In genomic region chr2:209636066-209636465, GRCh38 we compare ENCODE assay signal across 21 cellular contexts.
A peak's percentile ranks its signal among the peaks of the same experiment; 100 is the strongest.
DNase-seq lines count a peak whose midpoint lies in the region; ATAC-seq and TF ChIP-seq lines count a peak whose summit lies in the region.
"Had no signal": no experiment of that assay in that cellular context is flagged by ENCODE, and none has a peak within 500 bp of the region (broad histone marks: within the 10 kb centered on the region; RNA-seq: fewer than 3 reads in every experiment).

No MANE protein-coding gene starts in this region.

- H3K36me3 ChIP-seq in ACC112 (ENCODE audit: insufficient read depth, low read length): no peaks in the 10 kb centered on the region; the same call in 1 of the 2 replicates
- no peaks in the 10 kb centered on the region for H3K36me3 ChIP-seq in HUES64 (ENCODE audit: insufficient read depth, low read length)
- peaks cover 3% of the 10 kb centered on the region for H3K36me3 ChIP-seq in ectodermal cell (ENCODE audit: control insufficient read depth, insufficient read depth, low read length)
- H3K36me3 ChIP-seq: vagina had no signal

- no peaks in the 10 kb centered on the region for H3K36me3 Mint-ChIP-seq in activated CD8-positive, alpha-beta T cell treated with anti-CD3 and anti-CD28 coated beads, Interleukin-2, amount 10 ng/mL, durations not matched to agents 7 days and 5 days (ENCODE audit: low read depth)

- H3K79me2 ChIP-seq in ACC112 (ENCODE audit: control insufficient read depth, insufficient read depth, low read length, unreplicated experiment): no peaks in the 10 kb centered on the region

- H3K27me3 ChIP-seq in ACC112 (ENCODE audit: insufficient read depth, low read length) (no peaks in the 10 kb centered on the region), HUES64 (ENCODE audit: insufficient read depth, low read length) (no peaks in the 10 kb centered on the region), ectodermal cell (ENCODE audit: control insufficient read depth, insufficient read depth, low read length, poor library complexity, severe bottlenecking) (no peaks in the 10 kb centered on the region)
- H3K27me3 ChIP-seq: vagina had no signal

- 0 out of 2 replicates have a peak overlapping the region, but pooled peaks have one; percentile 1 for H3K9ac ChIP-seq in HUES64 (ENCODE audit: low read depth, low read length)

- TF ChIP-seq CTCF in coronary artery (IDR thresholded peaks at IDR 0.05): no peak

- H3K4me3 Mint-ChIP-seq in activated CD8-positive, alpha-beta T cell treated with anti-CD3 and anti-CD28 coated beads, Interleukin-2, amount 10 ng/mL, durations not matched to agents 7 days and 5 days: no peak overlapping the region
- H3K4me3 Mint-ChIP-seq: central memory CD8-positive, alpha-beta T cell; nephron progenitor cell; T-helper 1 cell treated with Interleukin-12 subunit alpha and Interleukin-12 subunit beta and Interleukin-4 antibody, amounts not matched to agents 30 μg/mL and 1 μg/mL, for 36 hours had no signal

- CTCF ChIA-PET in activated CD8-positive, alpha-beta T cell treated with anti-CD3 and anti-CD28 coated beads, Interleukin-2, amount 10 ng/mL, durations not matched to agents 7 days and 5 days (lab: Charles Lee): no interaction called here

- H3K4me1 Mint-ChIP-seq in activated CD8-positive, alpha-beta T cell treated with anti-CD3 and anti-CD28 coated beads, Interleukin-2, amount 10 ng/mL, durations not matched to agents 7 days and 5 days (ENCODE audit: low read depth): no peaks in the 10 kb centered on the region
- H3K4me1 Mint-ChIP-seq: central memory CD8-positive, alpha-beta T cell; nephron progenitor cell had no signal

- H3K4me3 ChIP-seq in ACC112 (ENCODE audit: low read depth, low read length) (no peak overlapping the region), HUES64 (ENCODE audit: low read length) (no peak overlapping the region), ectodermal cell (ENCODE audit: insufficient read depth, low read depth, low read length) (no peak overlapping the region), coronary artery (no peak overlapping the region)
- H3K4me3 ChIP-seq: PC-9, psoas muscle, vagina had no signal

- H3K9me3 Mint-ChIP-seq in activated CD8-positive, alpha-beta T cell treated with anti-CD3 and anti-CD28 coated beads, Interleukin-2, amount 10 ng/mL, durations not matched to agents 7 days and 5 days (ENCODE audit: insufficient read depth): no peaks in the 10 kb centered on the region
- H3K9me3 Mint-ChIP-seq: central memory CD8-positive, alpha-beta T cell; nephron progenitor cell; T-helper 1 cell treated with Interleukin-12 subunit alpha and Interleukin-12 subunit beta and Interleukin-4 antibody, amounts not matched to agents 30 μg/mL and 1 μg/mL, for 36 hours had no signal

- no peak for ATAC-seq in GM18517 (IDR thresholded peaks at IDR 0.05; ENCODE audit: unreplicated experiment)
- no peak for ATAC-seq in GM18861 (IDR thresholded peaks at IDR 0.05; ENCODE audit: unreplicated experiment)
- no peak for ATAC-seq in activated CD8-positive, alpha-beta T cell treated with anti-CD3 and anti-CD28 coated beads, Interleukin-2, amount 10 ng/mL, durations not matched to agents 7 days and 5 days
- ATAC-seq: psoas muscle had no signal

- H3K27ac ChIP-seq in ACC112 (ENCODE audit: low read depth, low read length) (0 out of 2 replicates have a peak overlapping the region, but pooled peaks have one; percentile 17), HUES64 (ENCODE audit: low read depth, low read length) (no peak overlapping the region), ectodermal cell (ENCODE audit: insufficient read depth, low read depth, low read length, poor library complexity, severe bottlenecking) (peak overlapping the region; percentile 51), coronary artery (no peak overlapping the region)
- H3K27ac ChIP-seq: PC-9, psoas muscle, vagina, VCaP had no signal

- H2AFZ ChIP-seq in ACC112 (ENCODE audit: low read length, unreplicated experiment): peak overlapping the region; percentile 3
- H2AFZ ChIP-seq: PC-9 had no signal

- no peaks in the 10 kb centered on the region for H3K9me3 ChIP-seq in HUES64 (ENCODE audit: insufficient read depth, low read depth, low read length)
- no peaks in the 10 kb centered on the region for H3K9me3 ChIP-seq in ectodermal cell (ENCODE audit: control insufficient read depth, low read length)
- H3K9me3 ChIP-seq: psoas muscle, vagina had no signal

- DNase-seq in medulla oblongata (ENCODE audit: extremely low spot score) (peak; percentile 81), coronary artery (ENCODE audit: low spot score) (no peak)
- DNase-seq in activated CD8-positive, alpha-beta T cell treated with anti-CD3 and anti-CD28 coated beads, Interleukin-2, amount 10 ng/mL, durations not matched to agents 7 days and 5 days: no peak
- DNase-seq: activated gamma-delta T cell, kidney glomerular epithelial cell, mesenchymal stem cell, NCI-H2029, NCI-H526 treated with DMSO at 0.1 percent for 48 hours, nephron progenitor cell, PC-9, psoas muscle, SIG-M5 had no signal

- no peaks in the 10 kb centered on the region for H3K27me3 Mint-ChIP-seq in activated CD8-positive, alpha-beta T cell treated with anti-CD3 and anti-CD28 coated beads, Interleukin-2, amount 10 ng/mL, durations not matched to agents 7 days and 5 days (ENCODE audit: low read depth)
- H3K27me3 Mint-ChIP-seq: central memory CD8-positive, alpha-beta T cell had no signal

- no peak overlapping the region for H3K27ac Mint-ChIP-seq in activated CD8-positive, alpha-beta T cell treated with anti-CD3 and anti-CD28 coated beads, Interleukin-2, amount 10 ng/mL, durations not matched to agents 7 days and 5 days
- H3K27ac Mint-ChIP-seq: nephron progenitor cell; T-helper 1 cell treated with Interleukin-12 subunit alpha and Interleukin-12 subunit beta and Interleukin-4 antibody, amounts not matched to agents 30 μg/mL and 1 μg/mL, for 36 hours had no signal

- H3K4me1 ChIP-seq in ACC112 (ENCODE audit: control insufficient read depth, insufficient read depth, low read length, unreplicated experiment): peaks cover 33% of the 10 kb centered on the region
- peaks cover 13% of the 10 kb centered on the region; the same call in 1 of the 2 replicates for H3K4me1 ChIP-seq in HUES64 (ENCODE audit: insufficient read depth, low read length)
- peaks cover 17% of the 10 kb centered on the region for H3K4me1 ChIP-seq in ectodermal cell (ENCODE audit: control insufficient read depth, insufficient read depth, low read length)
- H3K4me1 ChIP-seq: psoas muscle, vagina had no signal

- POLR2A ChIA-PET in activated CD8-positive, alpha-beta T cell treated with anti-CD3 and anti-CD28 coated beads, Interleukin-2, amount 10 ng/mL, durations not matched to agents 7 days and 5 days (lab: Charles Lee): no interaction called here

Comparison
In these comparisons a context has a peak if more than half of its experiments do, and no peak if none do; other contexts are left out.
1. H3K27ac ChIP-seq: peak in ACC112 (single experiment) and ectodermal cell (single experiment); none in HUES64 (single experiment) and coronary artery (0 of 2).